28 cellular contexts compared by ENCODE assay signal in genomic region chr2:237365671-237366070, GRCh38.
"Had no signal": no experiment of that assay in that cellular context is flagged by ENCODE, and none has a peak within 500 bp of the region (broad histone marks: within the 10 kb centered on the region; RNA-seq: fewer than 3 reads in every experiment).

No MANE protein-coding gene starts in this region.

- H3K4me1 ChIP-seq: adrenal gland, body of pancreas had no signal

- H3K36me3 ChIP-seq: adrenal gland had no signal

- DNase-seq: activated CD4-positive, alpha-beta memory T cell treated with anti-CD3 and anti-CD28 coated beads for 36 hours; activated CD4-positive, alpha-beta T cell treated with anti-CD3 and anti-CD28 coated beads for 36 hours; activated CD4-positive, alpha-beta T cell treated with anti-CD3 and anti-CD28 coated beads, Interleukin-2, amount 10 ng/mL, durations not matched to agents 24 days and 14 days; activated CD4-positive, CD25-positive, alpha-beta regulatory T cell; activated CD4-positive, CD25-positive, alpha-beta regulatory T cell treated with anti-CD3 and anti-CD28 coated beads, Interleukin-2, amount 50 U/mL, for 72 hours; activated CD8-positive, alpha-beta memory T cell treated with anti-CD3 and anti-CD28 coated beads, Interleukin-2, amount 10 ng/mL, durations not matched to agents 7 days and 5 days; activated CD8-positive, alpha-beta memory T cell treated with anti-CD3 and anti-CD28 coated beads, Interleukin-2, amount 50 U/mL, for 4 hours; activated CD8-positive, alpha-beta T cell treated with anti-CD3 and anti-CD28 coated beads, Interleukin-2, amount 10 ng/mL, durations not matched to agents 7 days and 5 days; activated effector memory CD4-positive, alpha-beta T cell treated with anti-CD3 and anti-CD28 coated beads, Interleukin-2, amount 50 U/mL, for 16 hours; activated naive CD4-positive, alpha-beta T cell treated with anti-CD3 and anti-CD28 coated beads for 36 hours; activated naive CD8-positive, alpha-beta T cell treated with anti-CD3 and anti-CD28 coated beads for 36 hours; activated naive CD8-positive, alpha-beta T cell treated with anti-CD3 and anti-CD28 coated beads, Interleukin-2, amount 50 U/mL, for 24 hours; activated T-cell treated with anti-CD3 and anti-CD28 coated beads, Interleukin-2, amount 50 U/mL, for 1 hour; activated T-cell treated with anti-CD3 and anti-CD28 coated beads, Interleukin-2, amount 50 U/mL, for 48 hours; adrenal gland; amygdala; aorta; body of pancreas; central memory CD4-positive, alpha-beta T cell; cerebellar nuclear complex; effector CD4-positive, alpha-beta T cell; effector memory CD8-positive, alpha-beta T cell; erythroblast; foreskin melanocyte; T-helper 2 cell had no signal

- H3K4me3 ChIP-seq: adrenal gland, body of pancreas, coronary artery, esophagus muscularis mucosa, gastroesophageal sphincter had no signal

- H3K9me3 ChIP-seq: adrenal gland, body of pancreas, esophagus muscularis mucosa, gastroesophageal sphincter had no signal

- H3K27me3 ChIP-seq: adrenal gland, body of pancreas, esophagus muscularis mucosa, gastroesophageal sphincter had no signal

- H3K27ac ChIP-seq: adrenal gland, body of pancreas, coronary artery, esophagus muscularis mucosa, gastroesophageal sphincter had no signal
